Comparison of ENCODE assay signal across 1 cellular context in the genomic region with DNA sequence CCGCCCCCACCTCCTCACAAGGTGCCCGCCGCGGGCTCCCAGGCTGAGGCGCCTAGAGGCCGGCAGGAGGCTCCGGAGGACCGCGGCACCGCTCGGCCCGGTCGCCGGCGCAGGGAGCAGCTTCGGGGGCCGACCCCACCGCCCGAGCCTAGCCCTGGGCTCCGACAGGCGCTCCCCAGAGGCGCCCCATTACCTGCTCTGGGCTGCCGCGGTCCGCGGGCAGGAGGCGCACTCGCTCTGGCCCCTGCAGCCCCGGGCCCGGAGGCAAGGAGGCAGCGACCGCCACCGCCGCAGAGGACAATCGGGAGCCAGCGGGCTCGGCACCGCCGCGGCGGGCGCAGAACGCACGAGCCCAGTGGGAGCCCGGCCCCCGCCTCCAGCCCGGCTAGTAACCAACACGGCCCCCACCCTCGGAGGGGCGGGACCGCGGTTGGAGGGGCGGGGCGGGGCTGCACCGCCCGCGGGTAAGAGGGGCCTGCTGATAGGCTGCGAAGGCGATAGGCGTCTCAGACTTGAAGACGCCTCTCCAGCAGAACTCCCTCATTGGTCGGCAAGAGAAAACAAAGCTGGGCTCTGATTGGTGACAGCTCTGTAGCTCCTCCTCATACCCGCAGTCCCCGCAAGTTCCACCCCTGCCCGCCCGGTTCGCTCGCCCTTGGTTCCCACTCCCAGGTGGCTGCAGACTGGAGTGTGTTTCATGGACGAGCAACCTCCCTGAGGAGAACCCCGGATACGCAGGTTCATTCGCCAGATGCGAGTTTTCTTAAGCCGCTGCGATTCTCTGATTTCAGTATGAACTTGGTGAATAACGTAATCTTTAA.
TF ChIP-seq lines count a peak whose summit lies in the region.

A gene (minus strand): TSS at position 397 of the 821 bp plus-strand sequence. CDS start 64,460 bp downstream, outside the sequence.

TF ChIP-seq in SK-N-SH, 30 proteins besides CTCF, POLR2A, EP300 and RAD21 (continued from another document):
- TF ChIP-seq FOSL2 (IDR thresholded peaks at IDR 0.05; ENCODE audit: borderline replicate concordance, low read depth) (no peak), EZH2phosphoT487 (IDR thresholded peaks at IDR 0.05; ENCODE audit: borderline replicate concordance, low read depth) (no peak), TAF1 (IDR thresholded peaks at IDR 0.05; ENCODE audit: borderline replicate concordance, low read depth, low read length) (no peak)
